12 cellular contexts compared by ENCODE assay signal in the genomic region with DNA sequence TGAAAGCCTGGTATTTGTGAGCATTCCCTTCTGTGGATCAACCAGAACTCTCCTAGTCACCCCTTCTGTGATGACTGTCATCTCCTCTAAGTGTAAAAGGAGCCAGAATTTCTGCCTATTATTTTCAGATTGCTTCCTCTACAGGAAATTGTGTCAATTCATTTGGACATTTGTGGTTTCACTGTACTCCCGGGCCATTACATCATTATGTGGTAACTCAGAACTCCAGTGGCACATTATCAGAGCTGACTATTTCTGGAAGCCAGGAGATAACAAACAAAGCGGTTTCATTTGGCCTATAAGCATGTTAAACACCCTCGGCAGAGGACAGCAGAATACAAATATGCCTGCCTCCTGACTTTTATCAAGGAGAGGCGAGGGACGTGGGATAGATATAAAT.
A peak's percentile ranks its signal among the peaks of the same experiment; 100 is the strongest.
DNase-seq lines count a peak whose midpoint lies in the region; ATAC-seq, FAIRE-seq and TF ChIP-seq lines count a peak whose summit lies in the region.
"Had no signal": no experiment of that assay in that cellular context is flagged by ENCODE, and none has a peak within 500 bp of the region (broad histone marks: within the 10 kb centered on the region; RNA-seq: fewer than 3 reads in every experiment).

No MANE protein-coding gene starts in this region.

- no peak overlapping the region for H3K4me3 ChIP-seq in AG10803 (ENCODE audit: low read length)
- no peak overlapping the region for H3K4me3 ChIP-seq in IMR-90 (ENCODE audit: insufficient read depth, low read depth, low read length)
- no peak overlapping the region for H3K4me3 ChIP-seq in astrocyte (ENCODE audit: insufficient read depth, low read depth, low read length)
- H3K4me3 ChIP-seq in heart right ventricle = no peak overlapping the region
- H3K4me3 ChIP-seq in aorta (ENCODE audit: low read length in 2 of 2) = no peak overlapping the region
- H3K4me3 ChIP-seq: right lobe of liver had no signal

- H2BK15ac ChIP-seq in IMR-90 (ENCODE audit: low read depth, low read length) = no peak overlapping the region; the same call in 2 of the 3 replicates

- no peak overlapping the region; the same call in 1 of the 2 replicates for H3K4me2 ChIP-seq in IMR-90 (ENCODE audit: low read depth, low read length)
- H3K4me2 ChIP-seq in astrocyte (ENCODE audit: low read length) = peak overlapping the region; percentile 56

- no peak overlapping the region for H2BK5ac ChIP-seq in IMR-90 (ENCODE audit: low read depth, low read length, poor library complexity, severe bottlenecking)

- H4K20me1 ChIP-seq in IMR-90 (ENCODE audit: insufficient read depth, low read length) = no peaks in the 10 kb centered on the region
- no peaks in the 10 kb centered on the region for H4K20me1 ChIP-seq in astrocyte (ENCODE audit: insufficient read depth, low read length)

- no peaks in the 10 kb centered on the region for H3K36me3 ChIP-seq in IMR-90 (ENCODE audit: control insufficient read depth, insufficient read depth, low read length)
- H3K36me3 ChIP-seq in astrocyte (ENCODE audit: insufficient read depth, low read length) = no peaks in the 10 kb centered on the region
- no peaks in the 10 kb centered on the region for H3K36me3 ChIP-seq in heart right ventricle
- H3K36me3 ChIP-seq in aorta (ENCODE audit: control insufficient read depth in 1 of 2, insufficient read depth in 2 of 2, low read length in 1 of 2) = no peaks in the 10 kb centered on the region
- H3K36me3 ChIP-seq: right lobe of liver had no signal

- in situ Hi-C loops in IMR-90 (cut with MboI; ENCODE audit: low sequenced_read_pairs) = no loop called here

- H3K27me3 ChIP-seq in IMR-90 (ENCODE audit: control insufficient read depth, insufficient read depth, low read length) = no peaks in the 10 kb centered on the region
- no peaks in the 10 kb centered on the region for H3K27me3 ChIP-seq in astrocyte (ENCODE audit: insufficient read depth, low read length)
- peaks cover 0 to 72% (median 0%) of the 10 kb centered on the region in 7 donors for H3K27me3 ChIP-seq in heart right ventricle
- H3K27me3 ChIP-seq in aorta (ENCODE audit: control insufficient read depth in 1 of 2, insufficient read depth in 2 of 2, low read length in 1 of 2) = no peaks in the 10 kb centered on the region
- H3K27me3 ChIP-seq: right lobe of liver had no signal

- H2AFZ ChIP-seq in IMR-90 (replicated peaks; ENCODE audit: low read length, poor library complexity) (no peak overlapping the region), astrocyte (ENCODE audit: low read depth, low read length) (no peak overlapping the region)

- peak overlapping the region; percentile 71; the same call in 1 of the 2 replicates for H2BK20ac ChIP-seq in IMR-90 (ENCODE audit: low read depth, low read length)

- no peak overlapping the region for H4K8ac ChIP-seq in IMR-90 (ENCODE audit: low read depth in 2 of 2, low read length in 2 of 2)

- no peak overlapping the region for H3K18ac ChIP-seq in IMR-90 (ENCODE audit: low read depth, low read length)

- H3K4me1 Mint-ChIP-seq in astrocyte (ENCODE audit: low read depth, unreplicated experiment) = peaks cover 9% of the 10 kb centered on the region

- H3K79me1 ChIP-seq in IMR-90 (ENCODE audit: low read depth in 1 of 2, low read length in 2 of 2) = no peaks in the 10 kb centered on the region

- TF ChIP-seq RAD21 in IMR-90 (IDR thresholded peaks at IDR 0.05; ENCODE audit: low read length) = no peak

- POLR2A ChIA-PET in IMR-90 (lab: Charles Lee; ENCODE audit: unreplicated experiment) = no interaction called here

- no peak overlapping the region for H2AK9ac ChIP-seq in IMR-90 (replicated peaks; ENCODE audit: low read depth, low read length, poor library complexity)

- H3K9me3 ChIP-seq in IMR-90 (ENCODE audit: control insufficient read depth, insufficient read depth, low read length) (no peaks in the 10 kb centered on the region), astrocyte (ENCODE audit: insufficient read depth, low read depth, low read length) (no peaks in the 10 kb centered on the region), heart right ventricle (no peaks in the 10 kb centered on the region), aorta (ENCODE audit: control insufficient read depth, low read length) (no peaks in the 10 kb centered on the region)
- H3K9me3 ChIP-seq: right lobe of liver had no signal

- ATAC-seq in IMR-90 (ENCODE audit: low read depth) = peak; percentile 86
- ATAC-seq in heart right ventricle = peak; percentile 29 to 97 (median 86)
- ATAC-seq in aorta (ENCODE audit: low FRiP score) = no peak
- ATAC-seq in HG03108 (IDR thresholded peaks at IDR 0.05; ENCODE audit: unreplicated experiment) = no peak
- ATAC-seq: right lobe of liver had no signal

- H3K23ac ChIP-seq in IMR-90 (ENCODE audit: low read depth, low read length) = no peak overlapping the region

- H3K4me1 ChIP-seq in IMR-90 (ENCODE audit: control insufficient read depth, insufficient read depth, low read length) (peaks cover 3% of the 10 kb centered on the region), astrocyte (ENCODE audit: insufficient read depth, low read length) (peaks cover 10% of the 10 kb centered on the region), heart right ventricle (peaks cover 2 to 22% (median 16%) of the 10 kb centered on the region in 9 donors), aorta (ENCODE audit: control insufficient read depth in 1 of 2, insufficient read depth in 2 of 2, low read length in 2 of 2) (no peaks in the 10 kb centered on the region)
- H3K4me1 ChIP-seq: right lobe of liver had no signal

- no peak overlapping the region for H3K9ac ChIP-seq in IMR-90 (ENCODE audit: low read depth, low read length)
- H3K9ac ChIP-seq in astrocyte (ENCODE audit: low read length) = no peak overlapping the region

- H4K91ac ChIP-seq in IMR-90 (ENCODE audit: insufficient read depth, low read depth, low read length) = no peak overlapping the region

- H3K4me3 Mint-ChIP-seq in astrocyte (ENCODE audit: unreplicated experiment) = no peak overlapping the region

- dilution Hi-C loops in IMR-90 (cut with HindIII; ENCODE audit: low sequenced_read_pairs, unreplicated experiment) = no loop called here

- H2AK5ac ChIP-seq in IMR-90 (ENCODE audit: low read depth, low read length) = no peak overlapping the region

- H3K9me1 ChIP-seq in IMR-90 (ENCODE audit: insufficient read depth, low read length) = 0 out of 2 replicates have a peak, but pooled peaks cover 3% of the 10 kb centered on the region

- H3K9me3 Mint-ChIP-seq in astrocyte (ENCODE audit: unreplicated experiment) = no peaks in the 10 kb centered on the region

- DNase-seq in AG10803 (ENCODE audit: low read depth) (peak; percentile 25), IMR-90 (peak; percentile 80), astrocyte (ENCODE audit: low read depth) (peak; percentile 77), heart right ventricle (no peak), NCI-H1417 treated with DMSO at 0.1 percent for 48 hours (lab: John Stamatoyannopoulos, UW) (no peak), aorta (no peak), T-helper 9 cell (no peak)
- DNase-seq: activated gamma-delta T cell treated with Interleukin-2 at 50 U/mL for 16 hours, KG1, right lobe of liver had no signal

- no peak overlapping the region for H3K14ac ChIP-seq in IMR-90 (replicated peaks; ENCODE audit: low read depth, low read length)

- no peak overlapping the region for H4K5ac ChIP-seq in IMR-90 (ENCODE audit: low read depth, low read length)

- H3K27ac ChIP-seq in IMR-90 (ENCODE audit: insufficient read depth, low read length) (no peak overlapping the region), astrocyte (ENCODE audit: low read depth, low read length) (no peak overlapping the region), heart right ventricle (peak overlapping the region in 5 of 10 donors; percentile 14 to 32 (median 16)), aorta (ENCODE audit: low read depth in 1 of 2, low read length in 2 of 2) (no peak overlapping the region)
- H3K27ac ChIP-seq: right lobe of liver had no signal

- no CpG with 5 or more reads among the region's 5 CpGs for WGBS in IMR-90 (ENCODE audit: extremely low coverage in 2 of 2, insufficient read length in 1 of 2), 2 experiments
- WGBS in heart right ventricle, 2 donors = 10 to 14% methylated on average over 5 of the region's 5 CpGs
- WGBS in aorta, 2 donors = 33 to 40% methylated on average over 5 of the region's 5 CpGs

- TF ChIP-seq CTCF in AG10803 (conservative IDR thresholded peaks at IDR 0.05; ENCODE audit: low read length) (no peak), IMR-90 (conservative IDR thresholded peaks at IDR 0.05; ENCODE audit: low read depth, low read length) (no peak), astrocyte (IDR thresholded peaks at IDR 0.05; ENCODE audit: insufficient read depth, low read depth, low read length) (no peak), heart right ventricle (IDR thresholded peaks at IDR 0.05) (no peak)

- FAIRE-seq in astrocyte (lab: Jason Lieb, UNC) = no peak
- FAIRE-seq: H1 had no signal

- H2BK120ac ChIP-seq in IMR-90 (ENCODE audit: low read depth, low read length) = peak overlapping the region; percentile 17; the same call in 1 of the 2 replicates

- BruUV-seq in IMR-90 (replicated peaks; lab: Mats Ljungman, UMichigan) = no TSS peak

- H3K27ac Mint-ChIP-seq in astrocyte (ENCODE audit: unreplicated experiment) = peak overlapping the region; percentile 20

- TF ChIP-seq POLR2A in IMR-90 (IDR thresholded peaks at IDR 0.05; ENCODE audit: low read depth, low read length) = no peak

- no peak overlapping the region for H3K56ac ChIP-seq in IMR-90 (ENCODE audit: extremely low read depth, insufficient read depth, low read length)

- CTCF ChIA-PET in IMR-90 (lab: Yijun Ruan, JAX) = no interaction called here

- H3K79me2 ChIP-seq in astrocyte (ENCODE audit: insufficient read depth, low read length) = no peaks in the 10 kb centered on the region

- no peaks in the 10 kb centered on the region for H3K36me3 Mint-ChIP-seq in astrocyte (ENCODE audit: low read depth, unreplicated experiment)

- intact Hi-C loops in IMR-90 (cut with micrococcal nuclease) = loop anchor here (2.0 kb wide), 1 partner anchor 17 kb away; no protein-coding TSS in a partner anchor
- intact Hi-C loops in heart right ventricle (cut with DNase I) = no loop called here
- intact Hi-C loops in aorta (cut with DNase I) = no loop called here

- no peaks in the 10 kb centered on the region for H3K27me3 Mint-ChIP-seq in astrocyte (ENCODE audit: low read depth, unreplicated experiment)

- no peak overlapping the region for H3K4ac ChIP-seq in IMR-90 (ENCODE audit: low read depth, low read length)

TF ChIP-seq in IMR-90, 13 proteins besides CTCF, POLR2A, EP300 and RAD21 (continues in another document):
- TF ChIP-seq RCOR1 (IDR thresholded peaks at IDR 0.05; ENCODE audit: insufficient replicate concordance, low read length) (no peak), MAZ (IDR thresholded peaks at IDR 0.05; ENCODE audit: borderline replicate concordance, low read depth, low read length) (no peak), MAFK (IDR thresholded peaks at IDR 0.05; ENCODE audit: low read depth, low read length) (no peak), CEBPB (IDR thresholded peaks at IDR 0.05; ENCODE audit: low read depth, low read length) (peak; percentile 82), CHD1 (IDR thresholded peaks at IDR 0.05; ENCODE audit: low read depth, low read length) (no peak), NFE2L2 (IDR thresholded peaks at IDR 0.05; ENCODE audit: low read depth, low read length) (no peak)

Comparison
In these comparisons a context has a peak if more than half of its experiments do, and no peak if none do; other contexts are left out.
1. DNase-seq: peak in AG10803 (single experiment), IMR-90 (single experiment) and astrocyte (single experiment); none in heart right ventricle (0 of 2), NCI-H1417 treated with DMSO at 0.1 percent for 48 hours (single experiment), aorta (0 of 2) and T-helper 9 cell (single experiment).
2. ATAC-seq: peak in IMR-90 (single experiment) and heart right ventricle (8 of 8); none in aorta (single experiment) and HG03108 (single experiment).